In the genomic region with DNA sequence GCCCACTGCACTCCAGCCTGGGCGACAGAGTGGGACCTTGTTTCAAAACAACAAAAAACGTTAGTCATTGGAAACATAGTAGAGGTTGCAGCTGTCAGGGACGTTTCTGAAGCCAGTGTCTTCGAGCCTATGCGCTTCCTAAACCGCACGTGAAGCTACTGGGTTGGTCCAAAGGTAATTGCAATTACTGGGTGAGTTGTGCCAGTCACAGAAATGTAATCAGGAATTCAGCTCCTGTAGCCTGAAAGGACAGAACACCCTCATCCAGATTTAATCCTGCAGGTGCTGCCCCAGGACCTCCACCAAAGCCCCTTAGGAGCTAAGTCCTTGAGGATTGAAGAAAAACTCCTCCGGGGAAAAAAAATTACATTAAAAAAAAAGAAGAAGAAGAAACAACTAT, we compare ENCODE assay signal across 7 cellular contexts.
"Had no signal": no experiment of that assay in that cellular context is flagged by ENCODE, and none has a peak within 500 bp of the region (broad histone marks: within the 10 kb centered on the region; RNA-seq: fewer than 3 reads in every experiment).

No MANE protein-coding gene starts in this region.

- FAIRE-seq: H1, H54, HTR-8/SVneo had no signal

- H3K4me3 Mint-ChIP-seq: H9 had no signal

- H3K9me3 Mint-ChIP-seq: GM23338, H9, IgD-negative memory B cell had no signal

- DNase-seq: H9, HCEC 1CT had no signal

- H3K36me3 Mint-ChIP-seq: IgD-negative memory B cell had no signal

- ATAC-seq: GM23338 had no signal

- H3K4me2 ChIP-seq: GM23338 had no signal

- H2AFZ ChIP-seq: GM23338 had no signal

- H3K27ac Mint-ChIP-seq: GM23338, H9, IgD-negative memory B cell had no signal

- H3K4me3 ChIP-seq: GM23338 had no signal
